Comparison of ENCODE assay signal across 18 cellular contexts in the genomic region with DNA sequence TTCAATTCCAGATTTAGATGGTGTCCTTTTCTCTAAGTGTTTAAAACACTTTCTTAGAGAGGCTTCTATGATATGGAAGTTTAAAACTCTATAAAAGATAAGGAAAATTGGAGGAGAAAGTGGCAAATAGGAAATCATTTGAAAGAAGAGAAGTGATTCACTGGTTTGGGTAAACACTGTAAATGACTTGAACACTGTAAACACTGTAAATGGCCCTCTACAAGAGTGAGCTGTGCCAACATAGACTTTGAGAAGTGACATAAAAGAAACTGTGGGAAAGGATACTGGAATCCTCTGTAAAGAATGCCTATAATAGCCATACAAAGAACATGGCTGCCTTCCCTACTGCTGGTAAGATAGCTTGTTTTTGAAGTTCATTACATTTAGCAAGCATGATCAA.
DNase-seq lines count a peak whose midpoint lies in the region; ATAC-seq and TF ChIP-seq lines count a peak whose summit lies in the region.
"Had no signal": no experiment of that assay in that cellular context is flagged by ENCODE, and none has a peak within 500 bp of the region (broad histone marks: within the 10 kb centered on the region; RNA-seq: fewer than 3 reads in every experiment).

No MANE protein-coding gene starts in this region.

- DNase-seq in NCI-H345 treated with DMSO at 0.1 percent for 48 hours (lab: John Stamatoyannopoulos, UW; ENCODE audit: unreplicated experiment) (peak; percentile 1), NCI-H345 (lab: John Stamatoyannopoulos, UW) (no peak), LNCaP clone FGC (ENCODE audit: low read depth) (peak; percentile 32), PC-3 (peak; percentile 81), left colon (no peak), SKM-1 treated with dmso at 0.1 percent for 144 hours (lab: John Stamatoyannopoulos, UW; ENCODE audit: unreplicated experiment) (no peak), middle frontal gyrus (ENCODE audit: extremely low spot score, low spot score) (no peak)
- DNase-seq: ACHN; BE2C; C1 segment of cervical spinal cord; CD4-positive, CD25-positive, alpha-beta regulatory T cell; CD8-positive, alpha-beta memory T cell; DMS153; GDM1; HCEC 1CT; HFFc6 had no signal

- POLR2A ChIA-PET in PC-3 (lab: Charles Lee; ENCODE audit: unreplicated experiment), result no interaction called here

- peaks cover 4% of the 10 kb centered on the region; the same call in 1 of the 2 replicates for H4K20me1 ChIP-seq in PC-3 (ENCODE audit: low read length)

- H3K9me3 ChIP-seq in PC-3 (ENCODE audit: low read length), result no peaks in the 10 kb centered on the region

- BruUV-seq in PC-3 (replicated peaks; lab: Mats Ljungman, UMichigan), result no TSS peak

- H3K9me2 ChIP-seq in PC-3 (replicated peaks; ENCODE audit: low read length), result no peaks in the 10 kb centered on the region

- CTCF ChIA-PET in PC-3 (lab: Charles Lee), result interaction anchor here (0.6 kb wide), 1 partner anchor 855 kb away, joined by 5 read pairs; no protein-coding TSS in a partner anchor

- no peaks in the 10 kb centered on the region for H3K36me3 ChIP-seq in PC-3 (ENCODE audit: low read depth, low read length)
- H3K36me3 ChIP-seq: BE2C had no signal

- TF ChIP-seq CTCF in LNCaP clone FGC (IDR thresholded peaks at IDR 0.05; ENCODE audit: control insufficient read depth, extremely low read depth, insufficient read depth), result no peak
- TF ChIP-seq CTCF in PC-3 (conservative IDR thresholded peaks at IDR 0.05; ENCODE audit: low read depth, low read length), result no peak

- H3K4me1 ChIP-seq in PC-3 (ENCODE audit: insufficient read depth, low read length), result peaks cover 18% of the 10 kb centered on the region
- H3K4me1 ChIP-seq: BE2C had no signal

- H3K27me3 ChIP-seq in PC-3 (ENCODE audit: low read length), result no peaks in the 10 kb centered on the region
- H3K27me3 ChIP-seq: BE2C had no signal

- intact Hi-C loops in PC-3 (cut with micrococcal nuclease), result loop anchor here (2.0 kb wide), 1 partner anchor 16 kb away; no protein-coding TSS in a partner anchor
- intact Hi-C loops in left colon (cut with DNase I, micrococcal nuclease), result no loop called here

- H3K27ac ChIP-seq in PC-3 (ENCODE audit: low read length), result peak overlapping the region; percentile 42

- no peaks in the 10 kb centered on the region for H3F3A ChIP-seq in PC-3 (ENCODE audit: low read length, unreplicated experiment)

- peak overlapping the region; percentile 56 for H3K4me2 ChIP-seq in PC-3 (ENCODE audit: low read length)
- H3K4me2 ChIP-seq: GM23338 had no signal

- peak overlapping the region; percentile 31; the same call in 1 of the 2 replicates for H2AFZ ChIP-seq in PC-3 (ENCODE audit: low read length)
- H2AFZ ChIP-seq: GM23338 had no signal

- no peaks in the 10 kb centered on the region for H3K79me2 ChIP-seq in PC-3 (ENCODE audit: low read length)

- H3K4me3 ChIP-seq in LNCaP clone FGC (ENCODE audit: low read depth, low read length) (no peak overlapping the region), PC-3 (ENCODE audit: low read length) (no peak overlapping the region)
- H3K4me3 ChIP-seq: GM23338 had no signal

- ATAC-seq in PC-3 (peak; percentile 100), left colon (peak; percentile 100), HG03354 (IDR thresholded peaks at IDR 0.05; ENCODE audit: poor library complexity, severe bottlenecking, unreplicated experiment) (no peak)
- ATAC-seq: GM23338 had no signal

- no peak overlapping the region for H3K9ac ChIP-seq in PC-3 (ENCODE audit: low read length)

Comparison
In these comparisons a context has a peak if more than half of its experiments do, and no peak if none do; other contexts are left out.
1. DNase-seq: peak in NCI-H345 treated with DMSO at 0.1 percent for 48 hours (single experiment), LNCaP clone FGC (single experiment) and PC-3 (single experiment); none in NCI-H345 (single experiment), left colon (0 of 2), SKM-1 treated with dmso at 0.1 percent for 144 hours (single experiment) and middle frontal gyrus (single experiment).